In genomic region chr15:45111390-45112142, GRCh38 we compare ENCODE assay signal across 1 cellular context.
TF ChIP-seq lines count a peak whose summit lies in the region.

No MANE protein-coding gene starts in this region.

TF ChIP-seq in GM23338, 12 proteins besides CTCF, POLR2A, EP300 and RAD21:
- peak; percentile 84 for TF ChIP-seq EZH2phosphoT487 (IDR thresholded peaks at IDR 0.05; ENCODE audit: unreplicated experiment)
- TF ChIP-seq JUNB (IDR thresholded peaks at IDR 0.05; ENCODE audit: unreplicated experiment), result no peak
